ENCODE assay signal across 34 cellular contexts in genomic region chr10:88218362-88218761, GRCh38.
"Had no signal": no experiment of that assay in that cellular context is flagged by ENCODE, and none has a peak within 500 bp of the region (broad histone marks: within the 10 kb centered on the region; RNA-seq: fewer than 3 reads in every experiment).

No MANE protein-coding gene starts in this region.

- H3K4me1 ChIP-seq: breast epithelium, foreskin keratinocyte, gastrocnemius medialis had no signal

- H3K27me3 ChIP-seq: breast epithelium, cardiac muscle cell, esophagus muscularis mucosa, foreskin keratinocyte, gastrocnemius medialis had no signal

- H3K4me3 ChIP-seq: breast epithelium, cardiac muscle cell, coronary artery, esophagus muscularis mucosa, gastrocnemius medialis had no signal

- DNase-seq: activated B cell treated with CpG ODN at 0.5 μM for 24 hours; activated CD4-positive, alpha-beta T cell treated with anti-CD3 and anti-CD28 coated beads for 48 hours; activated CD4-positive, alpha-beta T cell treated with anti-CD3 and anti-CD28 coated beads, Interleukin-2, amount 50 U/mL, for 1 hour; activated CD4-positive, alpha-beta T cell treated with anti-CD3 and anti-CD28 coated beads, Interleukin-2, amount 50 U/mL, for 48 hours; activated CD8-positive, alpha-beta memory T cell treated with anti-CD3 and anti-CD28 coated beads for 24 hours; activated CD8-positive, alpha-beta T cell treated with anti-CD3 and anti-CD28 coated beads for 36 hours; activated effector memory CD4-positive, alpha-beta T cell treated with Interleukin-2 at 50 U/mL for 16 hours; activated gamma-delta T cell treated with Interleukin-2 at 50 U/mL for 16 hours; activated naive CD4-positive, alpha-beta T cell treated with anti-CD3 and anti-CD28 coated beads, Interleukin-2, amount 50 U/mL, for 16 hours; activated naive CD4-positive, alpha-beta T cell treated with Interleukin-2 at 50 U/mL for 16 hours; activated T-cell treated with anti-CD3 and anti-CD28 coated beads, Interleukin-2, amount 50 U/mL, for 4 hours; amygdala; aorta; dermis blood vessel endothelial cell; effector CD4-positive, alpha-beta T cell; effector memory CD8-positive, alpha-beta T cell; erythroblast; foreskin keratinocyte; gastrocnemius medialis; glutamatergic neuron; T-helper 1 cell; T-helper 17 cell; T1000; WERI-Rb-1 had no signal

- H3K27ac Mint-ChIP-seq: activated B cell treated with CpG ODN at 0.5 μM for 24 hours; activated CD8-positive, alpha-beta T cell treated with anti-CD3 and anti-CD28 coated beads for 36 hours; activated naive CD8-positive, alpha-beta T cell; activated T-helper 17 cell treated with anti-CD3 and anti-CD28 coated beads, Interleukin-2, amount 50 U/mL, for 72 hours; effector memory CD8-positive, alpha-beta T cell; T-helper 17 cell; T-helper 2 cell treated with Interferon-gamma antibody and Interleukin-4, amounts not matched to agents 5 μg/mL and 100 μg/mL, for 36 hours had no signal

- H3K9me3 Mint-ChIP-seq: activated B cell treated with CpG ODN at 0.5 μM for 24 hours; activated CD8-positive, alpha-beta T cell treated with anti-CD3 and anti-CD28 coated beads for 36 hours; activated T-cell treated with anti-CD3 and anti-CD28 coated beads, Interleukin-2, amount 50 U/mL, for 4 hours; activated T-helper 17 cell treated with anti-CD3 and anti-CD28 coated beads, Interleukin-2, amount 50 U/mL, for 72 hours; central memory CD8-positive, alpha-beta T cell; effector memory CD8-positive, alpha-beta T cell had no signal

- H3K9me3 ChIP-seq: breast epithelium, esophagus muscularis mucosa, gastrocnemius medialis had no signal

- H3K4me1 Mint-ChIP-seq: activated T-helper 17 cell treated with anti-CD3 and anti-CD28 coated beads, Interleukin-2, amount 50 U/mL, for 72 hours; central memory CD8-positive, alpha-beta T cell had no signal

- H3K27me3 Mint-ChIP-seq: activated B cell treated with CpG ODN at 0.5 μM for 24 hours; activated naive CD8-positive, alpha-beta T cell; activated T-helper 17 cell treated with anti-CD3 and anti-CD28 coated beads, Interleukin-2, amount 50 U/mL, for 72 hours; central memory CD8-positive, alpha-beta T cell; effector memory CD8-positive, alpha-beta T cell; T-helper 17 cell had no signal

- ATAC-seq: activated CD4-positive, CD25-positive, alpha-beta regulatory T cell treated with anti-CD3 and anti-CD28 coated beads, Interleukin-2, amount 50 U/mL, for 24 hours; activated CD8-positive, alpha-beta T cell treated with anti-CD3 and anti-CD28 coated beads for 36 hours; activated T-cell treated with anti-CD3 and anti-CD28 coated beads, Interleukin-2, amount 50 U/mL, for 4 hours; activated T-helper 17 cell treated with anti-CD3 and anti-CD28 coated beads, Interleukin-2, amount 50 U/mL, for 72 hours; effector memory CD8-positive, alpha-beta T cell; foreskin keratinocyte; gastrocnemius medialis; T-helper 17 cell had no signal

- H3K27ac ChIP-seq: breast epithelium, cardiac muscle cell, coronary artery, esophagus muscularis mucosa, foreskin keratinocyte, gastrocnemius medialis, WERI-Rb-1 had no signal

- H3K36me3 ChIP-seq: breast epithelium, cardiac muscle cell, esophagus muscularis mucosa, gastrocnemius medialis, WERI-Rb-1 had no signal

- H3K4me3 Mint-ChIP-seq: activated B cell treated with CpG ODN at 0.5 μM for 24 hours; activated CD8-positive, alpha-beta T cell treated with anti-CD3 and anti-CD28 coated beads for 36 hours; activated naive CD8-positive, alpha-beta T cell; activated T-cell treated with anti-CD3 and anti-CD28 coated beads, Interleukin-2, amount 50 U/mL, for 4 hours; activated T-helper 17 cell treated with anti-CD3 and anti-CD28 coated beads, Interleukin-2, amount 50 U/mL, for 72 hours; brain; central memory CD8-positive, alpha-beta T cell; effector memory CD8-positive, alpha-beta T cell; T-helper 17 cell; T-helper 2 cell treated with Interferon-gamma antibody and Interleukin-4, amounts not matched to agents 5 μg/mL and 100 μg/mL, for 36 hours had no signal

- H3K36me3 Mint-ChIP-seq: activated naive CD8-positive, alpha-beta T cell; brain had no signal
